8 cellular contexts compared by ENCODE assay signal in genomic region chr4:173318648-173319211, GRCh38. TPM values are rescaled to one million over a fixed set of nuclear protein-coding genes. Genes with fewer than 3 reads are reported as not detected.
DNase-seq lines count a peak whose midpoint lies in the region; ATAC-seq, FAIRE-seq and TF ChIP-seq lines count a peak whose summit lies in the region.

No MANE protein-coding gene starts in this region.

- no peak for ATAC-seq in HepG2

- H3K9me3 ChIP-seq in AG04450 (ENCODE audit: control insufficient read depth, insufficient read depth, low read length): no peaks in the 10 kb centered on the region
- H3K9me3 ChIP-seq in HepG2 (ENCODE audit: low read length): no peaks in the 10 kb centered on the region

- 48% methylated on average over 3 of the region's 3 CpGs for WGBS in HepG2 (ENCODE audit: low lambda C conversion rate)

- in situ Hi-C loops in HepG2 (cut with HindIII; ENCODE audit: extremely low pct_ligation_motif_present, low pct_unique_long_range_greater_than_20kb): loop anchor here (10.0 kb wide), 1 partner anchor 176 kb away; no protein-coding TSS in a partner anchor

- no peak overlapping the region for H3K27ac ChIP-seq in AG04450 (ENCODE audit: low read depth, low read length)
- no peak overlapping the region for H3K27ac ChIP-seq in HepG2 (ENCODE audit: extremely low read length, insufficient read depth, low read length)

- TF ChIP-seq POLR2A in GM12892 (IDR thresholded peaks at IDR 0.05; ENCODE audit: low read depth, low read length) (no peak), HepG2 (IDR thresholded peaks at IDR 0.05; ENCODE audit: insufficient read depth in 1 of 2, low read depth in 2 of 2, low read length in 2 of 2) (no peak)

- no peak overlapping the region for H3K9ac ChIP-seq in HepG2 (ENCODE audit: insufficient read depth, low read depth, low read length)

- FAIRE-seq in GM12892 (lab: Jason Lieb, UNC): peak; percentile 69
- no peak for FAIRE-seq in bronchial epithelial cell (lab: Jason Lieb, UNC)
- no peak for FAIRE-seq in HepG2 (lab: Jason Lieb, UNC)

- TF ChIP-seq CTCF in AG04450 (IDR thresholded peaks at IDR 0.05; ENCODE audit: low read depth, low read length) (peak; percentile 27; the same call in 1 of the 2 replicates), bronchial epithelial cell (IDR thresholded peaks at IDR 0.05; ENCODE audit: insufficient read depth, low read length, severe bottlenecking) (peak; percentile 11), HepG2 (CRISPR knock-in tag; IDR thresholded peaks at IDR 0.05) (peak; percentile 18; the same call in 1 of the 2 replicates)

- DNase-seq in AG04450 (ENCODE audit: low read depth, low spot score): no peak
- no peak for DNase-seq in GM12892 (ENCODE audit: insufficient read length)
- peak; percentile 58 for DNase-seq in NCI-H1105 treated with DMSO at 0.1 percent for 48 hours (lab: John Stamatoyannopoulos, UW)
- DNase-seq in bronchial epithelial cell (ENCODE audit: low read depth): peak; percentile 77
- DNase-seq in HepG2 (ENCODE audit: low spot score): peak; percentile 10
- no peak for DNase-seq in activated gamma-delta T cell (lab: John Stamatoyannopoulos, UW)
- DNase-seq in stimulated activated CD4-positive, alpha-beta T cell treated with anti-CD3 and anti-CD28 coated beads, Interleukin-15, amount 100 ng/mL, for 24 hours: no peak
- DNase-seq in 8988T: no peak

- H3K79me2 ChIP-seq in HepG2 (ENCODE audit: insufficient read depth, low read length): no peaks in the 10 kb centered on the region

- no TSS peak for BruUV-seq in HepG2 (replicated peaks; lab: Mats Ljungman, UMichigan)

- H3K27me3 ChIP-seq in AG04450 (ENCODE audit: control insufficient read depth, insufficient read depth, low read length) (no peaks in the 10 kb centered on the region), bronchial epithelial cell (ENCODE audit: control insufficient read depth, insufficient read depth, low read length) (no peaks in the 10 kb centered on the region), HepG2 (ENCODE audit: control insufficient read depth in 1 of 2, insufficient read depth in 2 of 2, low read length in 2 of 2) (no peaks in the 10 kb centered on the region)

- H4K20me1 ChIP-seq in HepG2 (ENCODE audit: insufficient read depth, low read length): no peaks in the 10 kb centered on the region

- H3K4me2 ChIP-seq in HepG2 (ENCODE audit: low read depth, low read length): no peak overlapping the region

- CTCF ChIA-PET in AG04450 (lab: Charles Lee) (interaction anchor here (0.5 to 6.7 kb wide), 45 partner anchors 9 to 316 kb away, joined by 3 to 248 read pairs (median 5); partner anchors contain the start of gene HMGB2), HepG2 (lab: Yijun Ruan, JAX; ENCODE audit: low intra/inter-chr PET ratio, low total read pairs) (interaction anchor here (2.4 to 2.9 kb wide), 2 partner anchors 42 to 98 kb away, joined by 8 to 62 read pairs; no protein-coding TSS in a partner anchor)

- TF ChIP-seq EP300 in HepG2 (IDR thresholded peaks at IDR 0.05; ENCODE audit: low read depth in 2 of 2, low read length in 2 of 2): no peak
- TF ChIP-seq EP300 in HepG2 (CRISPR knock-in tag; IDR thresholded peaks at IDR 0.05; ENCODE audit: borderline replicate concordance): no peak

- intact Hi-C loops in HepG2 (cut with micrococcal nuclease; ENCODE audit: unreplicated experiment): loop anchor here (1.0 to 2.0 kb wide), 3 partner anchors 42 to 176 kb away; no protein-coding TSS in a partner anchor

- no peak overlapping the region for H3K4me3 ChIP-seq in AG04450 (ENCODE audit: low read depth, low read length)
- H3K4me3 ChIP-seq in bronchial epithelial cell (ENCODE audit: low read depth, low read length): no peak overlapping the region
- no peak overlapping the region for H3K4me3 ChIP-seq in HepG2 (replicated peaks in 1 of 3; ENCODE audit: insufficient read depth in 1 of 3, low read depth in 2 of 3, low read length in 3 of 3)

- TF ChIP-seq RAD21 in HepG2 (CRISPR knock-in tag; IDR thresholded peaks at IDR 0.05): no peak

- H3K36me3 ChIP-seq in bronchial epithelial cell (ENCODE audit: control insufficient read depth, insufficient read depth, low read length) (peaks cover 2% of the 10 kb centered on the region), HepG2 (replicated peaks in 1 of 2; ENCODE audit: control insufficient read depth in 1 of 2, insufficient read depth in 2 of 2, low read length in 2 of 2) (no peaks in the 10 kb centered on the region)

- no peak overlapping the region for H2AFZ ChIP-seq in HepG2 (ENCODE audit: low read length)

- POLR2A ChIA-PET in AG04450 (lab: Yijun Ruan, JAX): interaction anchor here (0.7 to 1.1 kb wide), 2 partner anchors 16 to 625 kb away, joined by 3 to 6 read pairs; partner anchors contain the start of gene HMGB2
- POLR2A ChIA-PET in HepG2 (lab: Yijun Ruan, JAX): interaction anchor here (1.3 kb wide), 1 partner anchor 15 kb away, joined by 7 read pairs; the partner anchor contains the start of gene HMGB2

- H3K4me1 ChIP-seq in HepG2 (ENCODE audit: insufficient read depth, low read length): no peaks in the 10 kb centered on the region

TF ChIP-seq in HepG2, 621 proteins besides CTCF, POLR2A, EP300 and RAD21:
- TF ChIP-seq, protein P1, sequence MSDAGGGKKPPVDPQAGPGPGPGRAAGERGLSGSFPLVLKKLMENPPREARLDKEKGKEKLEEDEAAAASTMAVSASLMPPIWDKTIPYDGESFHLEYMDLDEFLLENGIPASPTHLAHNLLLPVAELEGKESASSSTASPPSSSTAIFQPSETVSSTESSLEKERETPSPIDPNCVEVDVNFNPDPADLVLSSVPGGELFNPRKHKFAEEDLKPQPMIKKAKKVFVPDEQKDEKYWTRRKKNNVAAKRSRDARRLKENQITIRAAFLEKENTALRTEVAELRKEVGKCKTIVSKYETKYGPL (CRISPR knock-in tag; IDR thresholded peaks at IDR 0.05): no peak
- peak; percentile 58 for TF ChIP-seq STAG1 (CRISPR knock-in tag; IDR thresholded peaks at IDR 0.05)
- 0 out of 2 replicates have a peak, but pooled peaks have one; percentile 4 for TF ChIP-seq SMC3 (IDR thresholded peaks at IDR 0.05; ENCODE audit: low read length)

RNA-seq across cellular contexts. Expression of gene HMGB2, which starts 15.4 kb away (rescaled TPM):
- 57.7 and 89.8 TPM in 2 replicates for polyA plus RNA-seq in AG04450 (2011; rRNA removed)
- 14.8 and 19.4 TPM in 2 replicates for polyA minus RNA-seq in AG04450 (2011; rRNA and poly(A)+ RNA removed)
- polyA plus RNA-seq in GM12892 (2012; ENCODE audit: missing spikeins): 416 TPM
- total RNA-seq in bronchial epithelial cell: 27.9 and 53.8 TPM in 2 replicates
- total RNA-seq in HepG2 (2016; rRNA removed; fragmentation: Illumina TruSeq; extraction: Trizol): 332 and 478 TPM in 2 replicates
- total RNA-seq in HepG2 (2016; cell fraction: cytosol; rRNA removed; fragmentation: Illumina TruSeq; extraction: Trizol; ENCODE audit: low read depth): 55.4 and 58.1 TPM in 2 replicates
- total RNA-seq in HepG2 (2016; cell fraction: insoluble cytoplasmic fraction; rRNA removed; fragmentation: Illumina TruSeq; extraction: Trizol): 327 and 486 TPM in 2 replicates
- 88.2 and 95.3 TPM in 2 replicates for total RNA-seq in HepG2 (2016; cell fraction: membrane; rRNA removed; fragmentation: Illumina TruSeq; extraction: Trizol)
- total RNA-seq in HepG2 (2016; cell fraction: nucleus; rRNA removed; fragmentation: Illumina TruSeq; extraction: Trizol): 133 and 139 TPM in 2 replicates
- 49.9 and 90.5 TPM in 2 replicates for polyA plus RNA-seq in HepG2 (2011; rRNA removed)
- 47.8 and 56.0 TPM in 2 replicates for polyA plus RNA-seq in HepG2 (2011; cell fraction: cytosol; rRNA removed)
- polyA plus RNA-seq in HepG2 (2011; cell fraction: nucleus; rRNA removed): 32.4 and 36.5 TPM in 2 replicates
- polyA plus RNA-seq in HepG2 (2012): 115 and 248 TPM in 2 replicates
- polyA plus RNA-seq in HepG2 (2016; cell fraction: cytosol; fragmentation: Illumina TruSeq; extraction: Trizol; ENCODE audit: low read depth): 44.2 and 44.6 TPM in 2 replicates
- polyA plus RNA-seq in HepG2 (2016; cell fraction: insoluble cytoplasmic fraction; fragmentation: Illumina TruSeq; extraction: Trizol; ENCODE audit: low read depth): 657 and 732 TPM in 2 replicates
- polyA plus RNA-seq in HepG2 (2016; cell fraction: membrane; fragmentation: Illumina TruSeq; extraction: Trizol; ENCODE audit: low read depth): 82.0 and 83.9 TPM in 2 replicates
- 316 and 322 TPM in 2 replicates for polyA plus RNA-seq in HepG2 (2016; cell fraction: nucleus; fragmentation: Illumina TruSeq; extraction: Trizol; ENCODE audit: insufficient read depth, low read depth)
- 14.1 and 27.2 TPM in 2 replicates for polyA minus RNA-seq in HepG2 (2011; rRNA and poly(A)+ RNA removed; ENCODE audit: low replicate concordance)
- 29.2 and 45.7 TPM in 2 replicates for polyA minus RNA-seq in HepG2 (2011; cell fraction: cytosol; rRNA and poly(A)+ RNA removed)
- 46.0 and 60.1 TPM in 2 replicates for polyA minus RNA-seq in HepG2 (2011; cell fraction: nucleus; rRNA and poly(A)+ RNA removed)

RNA-seq across cellular contexts. Expression of gene SAP30, which starts 52.0 kb away (rescaled TPM):
- polyA plus RNA-seq in AG04450 (2011; rRNA removed) (14.4 and 22.7 TPM in 2 replicates), HepG2 (2011; rRNA removed) (10.6 and 14.2 TPM in 2 replicates)
- 4.2 and 6.7 TPM in 2 replicates for polyA minus RNA-seq in AG04450 (2011; rRNA and poly(A)+ RNA removed)
- polyA plus RNA-seq in GM12892 (2012; ENCODE audit: missing spikeins): 43.5 TPM
- total RNA-seq in bronchial epithelial cell (5.9 and 11.1 TPM in 2 replicates), HepG2 (2016; rRNA removed; fragmentation: Illumina TruSeq; extraction: Trizol) (22.3 and 25.1 TPM in 2 replicates)
- 3.7 and 4.7 TPM in 2 replicates for total RNA-seq in HepG2 (2016; cell fraction: cytosol; rRNA removed; fragmentation: Illumina TruSeq; extraction: Trizol; ENCODE audit: low read depth)
- 22.4 and 24.1 TPM in 2 replicates for total RNA-seq in HepG2 (2016; cell fraction: insoluble cytoplasmic fraction; rRNA removed; fragmentation: Illumina TruSeq; extraction: Trizol)
- total RNA-seq in HepG2 (2016; cell fraction: membrane; rRNA removed; fragmentation: Illumina TruSeq; extraction: Trizol): 6.0 and 6.5 TPM in 2 replicates
- 8.7 and 9.9 TPM in 2 replicates for total RNA-seq in HepG2 (2016; cell fraction: nucleus; rRNA removed; fragmentation: Illumina TruSeq; extraction: Trizol)
- polyA plus RNA-seq in HepG2 (2011; cell fraction: cytosol; rRNA removed): 6.1 and 7.3 TPM in 2 replicates
- polyA plus RNA-seq in HepG2 (2011; cell fraction: nucleus; rRNA removed): 4.0 and 4.4 TPM in 2 replicates
- polyA plus RNA-seq in HepG2 (2012): 10.5 and 12.0 TPM in 2 replicates
- 3.1 and 3.3 TPM in 2 replicates for polyA plus RNA-seq in HepG2 (2016; cell fraction: cytosol; fragmentation: Illumina TruSeq; extraction: Trizol; ENCODE audit: low read depth)
- 22.3 and 23.3 TPM in 2 replicates for polyA plus RNA-seq in HepG2 (2016; cell fraction: insoluble cytoplasmic fraction; fragmentation: Illumina TruSeq; extraction: Trizol; ENCODE audit: low read depth)
- polyA plus RNA-seq in HepG2 (2016; cell fraction: membrane; fragmentation: Illumina TruSeq; extraction: Trizol; ENCODE audit: low read depth): 3.2 and 4.0 TPM in 2 replicates
- 11.9 and 13.6 TPM in 2 replicates for polyA plus RNA-seq in HepG2 (2016; cell fraction: nucleus; fragmentation: Illumina TruSeq; extraction: Trizol; ENCODE audit: insufficient read depth, low read depth)
- 3.3 and 6.9 TPM in 2 replicates for polyA minus RNA-seq in HepG2 (2011; rRNA and poly(A)+ RNA removed; ENCODE audit: low replicate concordance)
- 5.6 and 6.4 TPM in 2 replicates for polyA minus RNA-seq in HepG2 (2011; cell fraction: cytosol; rRNA and poly(A)+ RNA removed)
- polyA minus RNA-seq in HepG2 (2011; cell fraction: nucleus; rRNA and poly(A)+ RNA removed): 8.6 and 8.8 TPM in 2 replicates

Comparison
In these comparisons a context has a peak if more than half of its experiments do, and no peak if none do; other contexts are left out.
1. DNase-seq: peak in NCI-H1105 treated with DMSO at 0.1 percent for 48 hours (single experiment), bronchial epithelial cell (single experiment) and HepG2 (single experiment); none in AG04450 (single experiment), GM12892 (single experiment), activated gamma-delta T cell (single experiment), stimulated activated CD4-positive, alpha-beta T cell treated with anti-CD3 and anti-CD28 coated beads, Interleukin-15, amount 100 ng/mL, for 24 hours (single experiment) and 8988T (single experiment).
2. Peak in every context shown above with its lines, with median percentiles within 50 percentile points of each other: CTCF ChIP-seq.